Comparison of ENCODE assay signal across 1 cellular context in genomic region chr18:25350561-25351201, GRCh38.
A peak's percentile ranks its signal among the peaks of the same experiment; 100 is the strongest.
TF ChIP-seq lines count a peak whose summit lies in the region.

No MANE protein-coding gene starts in this region.

TF ChIP-seq in K562, 482 proteins besides CTCF, POLR2A, EP300 and RAD21 (continued from another document):
- TF ChIP-seq KLF13 (tag; IDR thresholded peaks at IDR 0.05; ENCODE audit: borderline replicate concordance, low read depth) = no peak
- no peak for TF ChIP-seq HMGXB4 (CRISPR knock-in tag; IDR thresholded peaks at IDR 0.05)
- no peak for TF ChIP-seq ZNF197 (CRISPR knock-in tag; IDR thresholded peaks at IDR 0.05; ENCODE audit: low read depth)
- no peak for TF ChIP-seq ZNF696 (CRISPR knock-in tag; conservative IDR thresholded peaks at IDR 0.05)
- no peak for TF ChIP-seq HDAC1 (IDR thresholded peaks at IDR 0.05)
- peak; percentile 8 for TF ChIP-seq PCBP1 (IDR thresholded peaks at IDR 0.05; ENCODE audit: low read depth, low read length, poor library complexity, severe bottlenecking)
- no peak for TF ChIP-seq IFI16 (CRISPR knock-in tag; IDR thresholded peaks at IDR 0.05)
- TF ChIP-seq, protein P1, sequence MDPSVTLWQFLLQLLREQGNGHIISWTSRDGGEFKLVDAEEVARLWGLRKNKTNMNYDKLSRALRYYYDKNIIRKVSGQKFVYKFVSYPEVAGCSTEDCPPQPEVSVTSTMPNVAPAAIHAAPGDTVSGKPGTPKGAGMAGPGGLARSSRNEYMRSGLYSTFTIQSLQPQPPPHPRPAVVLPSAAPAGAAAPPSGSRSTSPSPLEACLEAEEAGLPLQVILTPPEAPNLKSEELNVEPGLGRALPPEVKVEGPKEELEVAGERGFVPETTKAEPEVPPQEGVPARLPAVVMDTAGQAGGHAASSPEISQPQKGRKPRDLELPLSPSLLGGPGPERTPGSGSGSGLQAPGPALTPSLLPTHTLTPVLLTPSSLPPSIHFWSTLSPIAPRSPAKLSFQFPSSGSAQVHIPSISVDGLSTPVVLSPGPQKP (CRISPR knock-in tag; IDR thresholded peaks at IDR 0.05) = no peak
- no peak for TF ChIP-seq ZNF780A (CRISPR knock-in tag; IDR thresholded peaks at IDR 0.05)
- no peak for TF ChIP-seq CBX8 (IDR thresholded peaks at IDR 0.05; ENCODE audit: borderline replicate concordance, extremely low read depth, low read depth, low read length, poor library complexity, severe bottlenecking)
- TF ChIP-seq SNAPC5 (CRISPR knock-in tag; IDR thresholded peaks at IDR 0.05) = no peak
